ENCODE assay signal across 1 cellular context in the genomic region with DNA sequence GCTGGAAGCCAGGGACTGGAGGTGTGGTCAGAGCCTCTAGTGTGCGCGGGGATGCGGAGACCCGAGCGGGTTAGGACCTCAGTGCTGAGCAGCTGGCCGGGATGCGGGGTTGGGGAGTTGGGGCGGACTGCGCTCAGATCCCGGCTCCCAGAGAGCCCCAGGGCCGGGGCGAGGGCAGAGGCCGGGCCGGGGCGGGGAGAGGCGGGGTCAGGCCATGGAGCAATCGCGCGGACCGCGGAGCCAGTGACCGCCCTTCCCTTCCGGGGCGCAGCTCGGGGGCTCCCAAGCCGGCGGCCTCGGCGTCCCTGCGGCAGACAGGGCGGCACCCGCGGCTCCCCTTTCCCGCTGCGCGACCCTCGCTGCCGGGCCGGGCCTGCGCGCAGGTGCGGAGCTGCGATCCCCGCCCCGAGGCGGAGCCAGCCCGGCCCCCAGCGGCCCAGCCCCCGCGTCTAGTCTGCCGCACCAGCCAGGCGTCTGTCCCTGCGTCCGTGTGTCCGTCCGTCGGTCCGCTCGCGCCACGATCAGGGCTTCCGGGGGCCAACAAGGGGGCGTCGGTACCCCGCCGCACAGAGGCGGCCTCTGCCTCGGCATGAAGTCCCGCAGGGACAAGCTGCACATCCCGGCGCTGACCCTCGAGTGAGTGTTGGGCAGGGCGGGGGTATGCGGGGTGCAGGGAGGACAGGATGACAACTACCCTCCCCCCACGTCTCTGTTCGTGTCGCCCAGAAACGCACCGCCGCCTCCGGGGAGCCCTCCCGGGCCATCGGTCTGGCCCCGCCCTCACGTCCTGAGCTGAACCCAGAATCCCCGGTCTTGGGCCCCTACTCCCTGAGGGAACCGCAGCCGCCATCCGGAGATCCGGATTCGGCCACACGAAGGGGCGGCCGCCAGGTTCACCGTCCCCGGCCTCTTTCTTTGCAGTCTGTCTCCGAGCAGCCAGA.
TF ChIP-seq lines count a peak whose summit lies in the region.

No MANE protein-coding gene starts in this region.

TF ChIP-seq in K562, 482 proteins besides CTCF, POLR2A, EP300 and RAD21 (continued from another document and continues in another):
- TF ChIP-seq, protein P1, sequence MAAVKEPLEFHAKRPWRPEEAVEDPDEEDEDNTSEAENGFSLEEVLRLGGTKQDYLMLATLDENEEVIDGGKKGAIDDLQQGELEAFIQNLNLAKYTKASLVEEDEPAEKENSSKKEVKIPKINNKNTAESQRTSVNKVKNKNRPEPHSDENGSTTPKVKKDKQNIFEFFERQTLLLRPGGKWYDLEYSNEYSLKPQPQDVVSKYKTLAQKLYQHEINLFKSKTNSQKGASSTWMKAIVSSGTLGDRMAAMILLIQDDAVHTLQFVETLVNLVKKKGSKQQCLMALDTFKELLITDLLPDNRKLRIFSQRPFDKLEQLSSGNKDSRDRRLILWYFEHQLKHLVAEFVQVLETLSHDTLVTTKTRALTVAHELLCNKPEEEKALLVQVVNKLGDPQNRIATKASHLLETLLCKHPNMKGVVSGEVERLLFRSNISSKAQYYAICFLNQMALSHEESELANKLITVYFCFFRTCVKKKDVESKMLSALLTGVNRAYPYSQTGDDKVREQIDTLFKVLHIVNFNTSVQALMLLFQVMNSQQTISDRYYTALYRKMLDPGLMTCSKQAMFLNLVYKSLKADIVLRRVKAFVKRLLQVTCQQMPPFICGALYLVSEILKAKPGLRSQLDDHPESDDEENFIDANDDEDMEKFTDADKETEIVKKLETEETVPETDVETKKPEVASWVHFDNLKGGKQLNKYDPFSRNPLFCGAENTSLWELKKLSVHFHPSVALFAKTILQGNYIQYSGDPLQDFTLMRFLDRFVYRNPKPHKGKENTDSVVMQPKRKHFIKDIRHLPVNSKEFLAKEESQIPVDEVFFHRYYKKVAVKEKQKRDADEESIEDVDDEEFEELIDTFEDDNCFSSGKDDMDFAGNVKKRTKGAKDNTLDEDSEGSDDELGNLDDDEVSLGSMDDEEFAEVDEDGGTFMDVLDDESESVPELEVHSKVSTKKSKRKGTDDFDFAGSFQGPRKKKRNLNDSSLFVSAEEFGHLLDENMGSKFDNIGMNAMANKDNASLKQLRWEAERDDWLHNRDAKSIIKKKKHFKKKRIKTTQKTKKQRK (IDR thresholded peaks at IDR 0.05; ENCODE audit: borderline replicate concordance, low read depth, low read length) = no peak
- TF ChIP-seq LARP7 (IDR thresholded peaks at IDR 0.05) (no peak), ZFP1 (CRISPR knock-in tag; IDR thresholded peaks at IDR 0.05) (no peak), LEF1 (IDR thresholded peaks at IDR 0.05) (no peak), RBM34 (IDR thresholded peaks at IDR 0.05; ENCODE audit: borderline replicate concordance, insufficient read depth, low read length) (no peak), GATAD2A (IDR thresholded peaks at IDR 0.05) (no peak), ZNF57 (CRISPR knock-in tag; IDR thresholded peaks at IDR 0.05) (no peak), FOXP1 (CRISPR knock-in tag; IDR thresholded peaks at IDR 0.05) (no peak), GABPA (tag; conservative IDR thresholded peaks at IDR 0.05; ENCODE audit: low read depth) (peak; percentile 60), ZNF696 (CRISPR knock-in tag; conservative IDR thresholded peaks at IDR 0.05) (no peak), GATAD2B (IDR thresholded peaks at IDR 0.05; ENCODE audit: borderline replicate concordance) (peak; percentile 91; the same call in 1 of the 2 replicates), ZNF766 (CRISPR knock-in tag; conservative IDR thresholded peaks at IDR 0.05) (no peak), ZNF77 (CRISPR knock-in tag; IDR thresholded peaks at IDR 0.05) (no peak), NFYB (IDR thresholded peaks at IDR 0.05; ENCODE audit: extremely low read depth, insufficient read length) (no peak), PYGO2 (tag; IDR thresholded peaks at IDR 0.05) (no peak), KAT7 (CRISPR knock-in tag; IDR thresholded peaks at IDR 0.05; ENCODE audit: borderline replicate concordance) (no peak; the same call in 1 of the 2 replicates), CEBPG (CRISPR knock-in tag; IDR thresholded peaks at IDR 0.05) (no peak), CEBPG (tag; conservative IDR thresholded peaks at IDR 0.05 in 1 of 2, IDR thresholded peaks at IDR 0.05 in 1 of 2) (peak in 1 of 2 experiments; percentile 63; a peak in 1 of 4 replicates), MCM3 (IDR thresholded peaks at IDR 0.05) (no peak), CHD4 (IDR thresholded peaks at IDR 0.05; ENCODE audit: insufficient read depth, insufficient replicate concordance, low read depth, low read length, poor library complexity, severe bottlenecking) (no peak), HMGN3 (IDR thresholded peaks at IDR 0.05; ENCODE audit: borderline replicate concordance, extremely low read depth, insufficient read length, low read depth, low read length) (peak; percentile 54), ZNF347 (CRISPR knock-in tag; IDR thresholded peaks at IDR 0.05; ENCODE audit: low read depth) (no peak), ZNF134 (CRISPR knock-in tag; conservative IDR thresholded peaks at IDR 0.05) (no peak), ZKSCAN8 (CRISPR knock-in tag; IDR thresholded peaks at IDR 0.05) (no peak), ZNF444 (CRISPR knock-in tag; IDR thresholded peaks at IDR 0.05) (no peak), FOS (IDR thresholded peaks at IDR 0.05; ENCODE audit: extremely low read depth, insufficient read length) (no peak), ZNF165 (CRISPR knock-in tag; IDR thresholded peaks at IDR 0.05; ENCODE audit: borderline replicate concordance) (no peak), GTF2F1 (IDR thresholded peaks at IDR 0.05; ENCODE audit: low read depth, low read length) (no peak), MTA3 (IDR thresholded peaks at IDR 0.05; ENCODE audit: borderline replicate concordance) (no peak), NFIC (IDR thresholded peaks at IDR 0.05) (peak; percentile 23; the same call in 1 of the 2 replicates), EWSR1 (IDR thresholded peaks at IDR 0.05; ENCODE audit: borderline replicate concordance, low read depth, partially characterized antibody) (no peak), POLR3A (IDR thresholded peaks at IDR 0.05; ENCODE audit: borderline replicate concordance, extremely low read depth, insufficient read depth, insufficient read length) (no peak), KDM2B (CRISPR knock-in tag; IDR thresholded peaks at IDR 0.05) (no peak)
- TF ChIP-seq, protein P2, sequence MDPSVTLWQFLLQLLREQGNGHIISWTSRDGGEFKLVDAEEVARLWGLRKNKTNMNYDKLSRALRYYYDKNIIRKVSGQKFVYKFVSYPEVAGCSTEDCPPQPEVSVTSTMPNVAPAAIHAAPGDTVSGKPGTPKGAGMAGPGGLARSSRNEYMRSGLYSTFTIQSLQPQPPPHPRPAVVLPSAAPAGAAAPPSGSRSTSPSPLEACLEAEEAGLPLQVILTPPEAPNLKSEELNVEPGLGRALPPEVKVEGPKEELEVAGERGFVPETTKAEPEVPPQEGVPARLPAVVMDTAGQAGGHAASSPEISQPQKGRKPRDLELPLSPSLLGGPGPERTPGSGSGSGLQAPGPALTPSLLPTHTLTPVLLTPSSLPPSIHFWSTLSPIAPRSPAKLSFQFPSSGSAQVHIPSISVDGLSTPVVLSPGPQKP (CRISPR knock-in tag; IDR thresholded peaks at IDR 0.05) = no peak
- TF ChIP-seq, protein P3, sequence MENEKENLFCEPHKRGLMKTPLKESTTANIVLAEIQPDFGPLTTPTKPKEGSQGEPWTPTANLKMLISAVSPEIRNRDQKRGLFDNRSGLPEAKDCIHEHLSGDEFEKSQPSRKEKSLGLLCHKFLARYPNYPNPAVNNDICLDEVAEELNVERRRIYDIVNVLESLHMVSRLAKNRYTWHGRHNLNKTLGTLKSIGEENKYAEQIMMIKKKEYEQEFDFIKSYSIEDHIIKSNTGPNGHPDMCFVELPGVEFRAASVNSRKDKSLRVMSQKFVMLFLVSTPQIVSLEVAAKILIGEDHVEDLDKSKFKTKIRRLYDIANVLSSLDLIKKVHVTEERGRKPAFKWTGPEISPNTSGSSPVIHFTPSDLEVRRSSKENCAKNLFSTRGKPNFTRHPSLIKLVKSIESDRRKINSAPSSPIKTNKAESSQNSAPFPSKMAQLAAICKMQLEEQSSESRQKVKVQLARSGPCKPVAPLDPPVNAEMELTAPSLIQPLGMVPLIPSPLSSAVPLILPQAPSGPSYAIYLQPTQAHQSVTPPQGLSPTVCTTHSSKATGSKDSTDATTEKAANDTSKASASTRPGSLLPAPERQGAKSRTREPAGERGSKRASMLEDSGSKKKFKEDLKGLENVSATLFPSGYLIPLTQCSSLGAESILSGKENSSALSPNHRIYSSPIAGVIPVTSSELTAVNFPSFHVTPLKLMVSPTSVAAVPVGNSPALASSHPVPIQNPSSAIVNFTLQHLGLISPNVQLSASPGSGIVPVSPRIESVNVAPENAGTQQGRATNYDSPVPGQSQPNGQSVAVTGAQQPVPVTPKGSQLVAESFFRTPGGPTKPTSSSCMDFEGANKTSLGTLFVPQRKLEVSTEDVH (IDR thresholded peaks at IDR 0.05; ENCODE audit: low read depth, partially characterized antibody) = no peak
- TF ChIP-seq, protein P4, sequence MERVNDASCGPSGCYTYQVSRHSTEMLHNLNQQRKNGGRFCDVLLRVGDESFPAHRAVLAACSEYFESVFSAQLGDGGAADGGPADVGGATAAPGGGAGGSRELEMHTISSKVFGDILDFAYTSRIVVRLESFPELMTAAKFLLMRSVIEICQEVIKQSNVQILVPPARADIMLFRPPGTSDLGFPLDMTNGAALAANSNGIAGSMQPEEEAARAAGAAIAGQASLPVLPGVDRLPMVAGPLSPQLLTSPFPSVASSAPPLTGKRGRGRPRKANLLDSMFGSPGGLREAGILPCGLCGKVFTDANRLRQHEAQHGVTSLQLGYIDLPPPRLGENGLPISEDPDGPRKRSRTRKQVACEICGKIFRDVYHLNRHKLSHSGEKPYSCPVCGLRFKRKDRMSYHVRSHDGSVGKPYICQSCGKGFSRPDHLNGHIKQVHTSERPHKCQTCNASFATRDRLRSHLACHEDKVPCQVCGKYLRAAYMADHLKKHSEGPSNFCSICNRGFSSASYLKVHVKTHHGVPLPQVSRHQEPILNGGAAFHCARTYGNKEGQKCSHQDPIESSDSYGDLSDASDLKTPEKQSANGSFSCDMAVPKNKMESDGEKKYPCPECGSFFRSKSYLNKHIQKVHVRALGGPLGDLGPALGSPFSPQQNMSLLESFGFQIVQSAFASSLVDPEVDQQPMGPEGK (CRISPR knock-in tag; IDR thresholded peaks at IDR 0.05; ENCODE audit: borderline replicate concordance) = no peak
- TF ChIP-seq, protein P5, sequence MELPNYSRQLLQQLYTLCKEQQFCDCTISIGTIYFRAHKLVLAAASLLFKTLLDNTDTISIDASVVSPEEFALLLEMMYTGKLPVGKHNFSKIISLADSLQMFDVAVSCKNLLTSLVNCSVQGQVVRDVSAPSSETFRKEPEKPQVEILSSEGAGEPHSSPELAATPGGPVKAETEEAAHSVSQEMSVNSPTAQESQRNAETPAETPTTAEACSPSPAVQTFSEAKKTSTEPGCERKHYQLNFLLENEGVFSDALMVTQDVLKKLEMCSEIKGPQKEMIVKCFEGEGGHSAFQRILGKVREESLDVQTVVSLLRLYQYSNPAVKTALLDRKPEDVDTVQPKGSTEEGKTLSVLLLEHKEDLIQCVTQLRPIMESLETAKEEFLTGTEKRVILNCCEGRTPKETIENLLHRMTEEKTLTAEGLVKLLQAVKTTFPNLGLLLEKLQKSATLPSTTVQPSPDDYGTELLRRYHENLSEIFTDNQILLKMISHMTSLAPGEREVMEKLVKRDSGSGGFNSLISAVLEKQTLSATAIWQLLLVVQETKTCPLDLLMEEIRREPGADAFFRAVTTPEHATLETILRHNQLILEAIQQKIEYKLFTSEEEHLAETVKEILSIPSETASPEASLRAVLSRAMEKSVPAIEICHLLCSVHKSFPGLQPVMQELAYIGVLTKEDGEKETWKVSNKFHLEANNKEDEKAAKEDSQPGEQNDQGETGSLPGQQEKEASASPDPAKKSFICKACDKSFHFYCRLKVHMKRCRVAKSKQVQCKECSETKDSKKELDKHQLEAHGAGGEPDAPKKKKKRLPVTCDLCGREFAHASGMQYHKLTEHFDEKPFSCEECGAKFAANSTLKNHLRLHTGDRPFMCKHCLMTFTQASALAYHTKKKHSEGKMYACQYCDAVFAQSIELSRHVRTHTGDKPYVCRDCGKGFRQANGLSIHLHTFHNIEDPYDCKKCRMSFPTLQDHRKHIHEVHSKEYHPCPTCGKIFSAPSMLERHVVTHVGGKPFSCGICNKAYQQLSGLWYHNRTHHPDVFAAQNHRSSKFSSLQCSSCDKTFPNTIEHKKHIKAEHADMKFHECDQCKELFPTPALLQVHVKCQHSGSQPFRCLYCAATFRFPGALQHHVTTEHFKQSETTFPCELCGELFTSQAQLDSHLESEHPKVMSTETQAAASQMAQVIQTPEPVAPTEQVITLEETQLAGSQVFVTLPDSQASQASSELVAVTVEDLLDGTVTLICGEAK (IDR thresholded peaks at IDR 0.05) = peak; percentile 50; the same call in 1 of the 2 replicates
- TF ChIP-seq, protein P5 (CRISPR knock-in tag; IDR thresholded peaks at IDR 0.05) = no peak
- TF ChIP-seq, protein P6, sequence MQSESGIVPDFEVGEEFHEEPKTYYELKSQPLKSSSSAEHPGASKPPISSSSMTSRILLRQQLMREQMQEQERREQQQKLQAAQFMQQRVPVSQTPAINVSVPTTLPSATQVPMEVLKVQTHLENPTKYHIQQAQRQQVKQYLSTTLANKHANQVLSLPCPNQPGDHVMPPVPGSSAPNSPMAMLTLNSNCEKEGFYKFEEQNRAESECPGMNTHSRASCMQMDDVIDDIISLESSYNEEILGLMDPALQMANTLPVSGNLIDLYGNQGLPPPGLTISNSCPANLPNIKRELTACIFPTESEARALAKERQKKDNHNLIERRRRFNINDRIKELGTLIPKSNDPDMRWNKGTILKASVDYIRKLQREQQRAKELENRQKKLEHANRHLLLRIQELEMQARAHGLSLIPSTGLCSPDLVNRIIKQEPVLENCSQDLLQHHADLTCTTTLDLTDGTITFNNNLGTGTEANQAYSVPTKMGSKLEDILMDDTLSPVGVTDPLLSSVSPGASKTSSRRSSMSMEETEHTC (IDR thresholded peaks at IDR 0.05) = no peak
